In genomic region chr2:208069186-208069585, GRCh38 we compare ENCODE assay signal across 24 cellular contexts. TPM values are rescaled to one million over a fixed set of nuclear protein-coding genes. Genes with fewer than 3 reads are reported as not detected.
"Had no signal": no experiment of that assay in that cellular context is flagged by ENCODE, and none has a peak within 500 bp of the region (broad histone marks: within the 10 kb centered on the region; RNA-seq: fewer than 3 reads in every experiment).

No MANE protein-coding gene starts in this region.

- H3K27me3 ChIP-seq: cardiac muscle cell, esophagus muscularis mucosa, left lung, sigmoid colon, thyroid gland had no signal

- DNase-seq: activated CD4-positive, alpha-beta T cell treated with anti-CD3 and anti-CD28 coated beads for 1 hour; activated gamma-delta T cell; effector memory CD4-positive, alpha-beta T cell; heart left ventricle; left lung; nephron progenitor cell; nucleus accumbens; posterior cingulate gyrus; sigmoid colon; stimulated activated naive CD4-positive, alpha-beta T cell; T1000; thyroid gland had no signal

- H3K36me3 ChIP-seq: cardiac muscle cell, esophagus muscularis mucosa, gastroesophageal sphincter, heart left ventricle, left lung, sigmoid colon, thyroid gland had no signal

- H3K27ac ChIP-seq: cardiac muscle cell, esophagus muscularis mucosa, gastroesophageal sphincter, heart left ventricle, left lung, sigmoid colon, thyroid gland had no signal

- ATAC-seq: gastroesophageal sphincter, heart left ventricle, left lung had no signal

- H3K4me3 ChIP-seq: cardiac muscle cell, esophagus muscularis mucosa, gastroesophageal sphincter, heart left ventricle, left lung, sigmoid colon, thyroid gland had no signal

- H3K4me1 ChIP-seq: esophagus muscularis mucosa, gastroesophageal sphincter, left lung, sigmoid colon, thyroid gland had no signal

- H3K9me3 ChIP-seq: esophagus muscularis mucosa, gastroesophageal sphincter, heart left ventricle, left lung, sigmoid colon, thyroid gland had no signal

RNA-seq across cellular contexts. Expression of gene CRYGD, which starts 55.1 kb away (rescaled TPM):
- total RNA-seq: activated CD8-positive, alpha-beta memory T cell treated with anti-CD3 and anti-CD28 coated beads for 36 hours; cardiac muscle cell; chondrocyte; endothelial cell of umbilical vein; esophagus muscularis mucosa; gastroesophageal sphincter; heart left ventricle; kidney epithelial cell; left lung; lung microvascular endothelial cell; myocyte; renal cortical epithelial cell; sigmoid colon; subcutaneous adipose tissue; T-helper 1 cell treated with Interleukin-12 subunit alpha and Interleukin-12 subunit beta and Interleukin-4 antibody, amounts not matched to agents 30 ng/mL and 1 ng/mL, for 36 hours; thyroid gland had no signal
- polyA plus RNA-seq: cardiac muscle cell, endothelial cell of umbilical vein, heart left ventricle, sigmoid colon had no signal
